1 cellular context compared by ENCODE assay signal in the genomic region with DNA sequence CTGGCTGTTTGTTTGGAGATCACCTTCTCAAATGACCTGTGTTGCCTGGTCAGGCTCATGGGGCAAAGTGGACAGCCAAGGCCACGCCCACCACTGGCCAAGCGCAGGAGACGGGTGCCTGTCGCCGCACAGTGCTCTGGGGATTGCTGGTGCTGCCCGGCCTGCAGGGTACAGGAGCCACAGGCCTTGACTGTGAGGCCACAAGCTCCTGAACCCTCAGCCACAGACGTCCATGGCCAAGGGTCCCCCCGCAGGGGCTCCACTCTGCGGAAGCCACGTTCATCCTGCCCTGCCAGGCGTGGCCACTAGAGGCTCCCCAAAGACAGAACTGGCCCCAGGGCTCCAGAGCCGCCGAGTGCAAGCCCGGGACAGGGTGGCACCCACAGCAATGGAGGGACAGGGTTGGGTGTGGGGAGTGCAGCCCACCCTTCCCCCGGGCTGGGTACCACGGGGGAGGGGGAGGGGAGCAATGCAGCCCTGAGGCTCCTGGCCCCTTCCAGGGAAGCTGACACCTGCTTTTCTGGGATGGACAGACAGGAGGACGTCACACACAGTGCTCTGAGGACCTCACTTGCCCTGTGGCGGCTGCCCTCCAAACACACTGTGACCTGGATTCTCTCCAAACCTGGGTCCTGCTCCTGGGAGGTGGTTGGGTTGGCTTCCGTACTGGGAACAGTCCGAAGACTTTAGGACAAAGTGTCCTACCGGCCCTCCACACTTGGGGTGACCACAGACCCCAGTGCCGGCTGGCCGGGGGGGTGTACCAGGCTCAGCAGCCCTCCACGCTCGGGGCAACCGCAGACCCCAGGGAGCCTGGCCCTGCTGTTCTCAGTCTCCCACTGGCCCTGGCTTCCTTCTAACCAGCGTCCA.
TF ChIP-seq lines count a peak whose summit lies in the region.

No MANE protein-coding gene starts in this region.

TF ChIP-seq in HepG2, 621 proteins besides CTCF, POLR2A, EP300 and RAD21 (continued from another document and continues in another):
- TF ChIP-seq ZSCAN31 (CRISPR knock-in tag; IDR thresholded peaks at IDR 0.05; ENCODE audit: low read depth), result no peak
- no peak for TF ChIP-seq GATAD2A (CRISPR knock-in tag; IDR thresholded peaks at IDR 0.05)
- no peak for TF ChIP-seq ZBTB21 (CRISPR knock-in tag; IDR thresholded peaks at IDR 0.05)
- TF ChIP-seq ZNF724P (CRISPR knock-in tag; IDR thresholded peaks at IDR 0.05; ENCODE audit: borderline replicate concordance), result no peak
- TF ChIP-seq, protein P1, sequence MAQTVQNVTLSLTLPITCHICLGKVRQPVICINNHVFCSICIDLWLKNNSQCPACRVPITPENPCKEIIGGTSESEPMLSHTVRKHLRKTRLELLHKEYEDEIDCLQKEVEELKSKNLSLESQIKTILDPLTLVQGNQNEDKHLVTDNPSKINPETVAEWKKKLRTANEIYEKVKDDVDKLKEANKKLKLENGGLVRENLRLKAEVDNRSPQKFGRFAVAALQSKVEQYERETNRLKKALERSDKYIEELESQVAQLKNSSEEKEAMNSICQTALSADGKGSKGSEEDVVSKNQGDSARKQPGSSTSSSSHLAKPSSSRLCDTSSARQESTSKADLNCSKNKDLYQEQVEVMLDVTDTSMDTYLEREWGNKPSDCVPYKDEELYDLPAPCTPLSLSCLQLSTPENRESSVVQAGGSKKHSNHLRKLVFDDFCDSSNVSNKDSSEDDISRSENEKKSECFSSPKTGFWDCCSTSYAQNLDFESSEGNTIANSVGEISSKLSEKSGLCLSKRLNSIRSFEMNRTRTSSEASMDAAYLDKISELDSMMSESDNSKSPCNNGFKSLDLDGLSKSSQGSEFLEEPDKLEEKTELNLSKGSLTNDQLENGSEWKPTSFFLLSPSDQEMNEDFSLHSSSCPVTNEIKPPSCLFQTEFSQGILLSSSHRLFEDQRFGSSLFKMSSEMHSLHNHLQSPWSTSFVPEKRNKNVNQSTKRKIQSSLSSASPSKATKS (CRISPR knock-in tag; IDR thresholded peaks at IDR 0.05), result no peak
- peak; percentile 77; the same call in 1 of the 2 replicates for TF ChIP-seq SMAD1 (CRISPR knock-in tag; IDR thresholded peaks at IDR 0.05; ENCODE audit: borderline replicate concordance, low read depth)
- no peak for TF ChIP-seq HNRNPK (IDR thresholded peaks at IDR 0.05; ENCODE audit: low read depth, low read length, poor library complexity, severe bottlenecking)
- peak; percentile 22; the same call in 1 of the 2 replicates for TF ChIP-seq RNF2 (conservative IDR thresholded peaks at IDR 0.05; ENCODE audit: low read depth)
- no peak for TF ChIP-seq ZNF709 (CRISPR knock-in tag; IDR thresholded peaks at IDR 0.05)
- TF ChIP-seq NCOR1 (IDR thresholded peaks at IDR 0.05; ENCODE audit: borderline replicate concordance, low read length), result 0 out of 2 replicates have a peak, but pooled peaks have one; percentile 8
- no peak for TF ChIP-seq ZFP36L2 (CRISPR knock-in tag; IDR thresholded peaks at IDR 0.05)
- peak; percentile 37; the same call in 1 of the 2 replicates for TF ChIP-seq ZNF777 (CRISPR knock-in tag; IDR thresholded peaks at IDR 0.05)
- 0 out of 4 replicates have a peak, but pooled peaks of 1 of the 2 experiments have one; percentile 14 for TF ChIP-seq KLF16 (CRISPR knock-in tag; IDR thresholded peaks at IDR 0.05)
- TF ChIP-seq TOPORS (CRISPR knock-in tag; IDR thresholded peaks at IDR 0.05), result 0 out of 2 replicates have a peak, but pooled peaks have one; percentile 43
- peak; percentile 72; the same call in 1 of the 2 replicates for TF ChIP-seq KLF9 (CRISPR knock-in tag; IDR thresholded peaks at IDR 0.05; ENCODE audit: low read depth)
- no peak for TF ChIP-seq CBX2 (IDR thresholded peaks at IDR 0.05; ENCODE audit: low read depth, low read length)
- TF ChIP-seq CBX2 (CRISPR knock-in tag; IDR thresholded peaks at IDR 0.05; ENCODE audit: low read depth), result no peak
- TF ChIP-seq ZNF292 (CRISPR knock-in tag; IDR thresholded peaks at IDR 0.05; ENCODE audit: borderline replicate concordance, low read depth), result peak; percentile 24; the same call in 1 of the 2 replicates
- TF ChIP-seq ZNF44 (CRISPR knock-in tag; IDR thresholded peaks at IDR 0.05), result no peak
- no peak for TF ChIP-seq ETV6 (CRISPR knock-in tag; conservative IDR thresholded peaks at IDR 0.05)
- peak; percentile 78 for TF ChIP-seq NRL (CRISPR knock-in tag; IDR thresholded peaks at IDR 0.05; ENCODE audit: borderline replicate concordance)
- peak; percentile 34; the same call in 1 of the 2 replicates for TF ChIP-seq ZFY (CRISPR knock-in tag; IDR thresholded peaks at IDR 0.05)
- peak; percentile 54; the same call in 1 of the 2 replicates for TF ChIP-seq ZNF501 (CRISPR knock-in tag; IDR thresholded peaks at IDR 0.05)
- TF ChIP-seq, protein P2, sequence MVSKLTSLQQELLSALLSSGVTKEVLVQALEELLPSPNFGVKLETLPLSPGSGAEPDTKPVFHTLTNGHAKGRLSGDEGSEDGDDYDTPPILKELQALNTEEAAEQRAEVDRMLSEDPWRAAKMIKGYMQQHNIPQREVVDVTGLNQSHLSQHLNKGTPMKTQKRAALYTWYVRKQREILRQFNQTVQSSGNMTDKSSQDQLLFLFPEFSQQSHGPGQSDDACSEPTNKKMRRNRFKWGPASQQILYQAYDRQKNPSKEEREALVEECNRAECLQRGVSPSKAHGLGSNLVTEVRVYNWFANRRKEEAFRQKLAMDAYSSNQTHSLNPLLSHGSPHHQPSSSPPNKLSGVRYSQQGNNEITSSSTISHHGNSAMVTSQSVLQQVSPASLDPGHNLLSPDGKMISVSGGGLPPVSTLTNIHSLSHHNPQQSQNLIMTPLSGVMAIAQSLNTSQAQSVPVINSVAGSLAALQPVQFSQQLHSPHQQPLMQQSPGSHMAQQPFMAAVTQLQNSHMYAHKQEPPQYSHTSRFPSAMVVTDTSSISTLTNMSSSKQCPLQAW (CRISPR knock-in tag; IDR thresholded peaks at IDR 0.05), result peak; percentile 88
- TF ChIP-seq AGO1 (IDR thresholded peaks at IDR 0.05; ENCODE audit: low read depth, low read length, poor library complexity, severe bottlenecking), result peak; percentile 92
- TF ChIP-seq ZNF251 (CRISPR knock-in tag; IDR thresholded peaks at IDR 0.05), result no peak
- peak; percentile 9; the same call in 1 of the 2 replicates for TF ChIP-seq ZBTB33 (CRISPR knock-in tag; IDR thresholded peaks at IDR 0.05)
- TF ChIP-seq ZNF749 (CRISPR knock-in tag; IDR thresholded peaks at IDR 0.05; ENCODE audit: borderline replicate concordance), result no peak
- TF ChIP-seq, protein P3, sequence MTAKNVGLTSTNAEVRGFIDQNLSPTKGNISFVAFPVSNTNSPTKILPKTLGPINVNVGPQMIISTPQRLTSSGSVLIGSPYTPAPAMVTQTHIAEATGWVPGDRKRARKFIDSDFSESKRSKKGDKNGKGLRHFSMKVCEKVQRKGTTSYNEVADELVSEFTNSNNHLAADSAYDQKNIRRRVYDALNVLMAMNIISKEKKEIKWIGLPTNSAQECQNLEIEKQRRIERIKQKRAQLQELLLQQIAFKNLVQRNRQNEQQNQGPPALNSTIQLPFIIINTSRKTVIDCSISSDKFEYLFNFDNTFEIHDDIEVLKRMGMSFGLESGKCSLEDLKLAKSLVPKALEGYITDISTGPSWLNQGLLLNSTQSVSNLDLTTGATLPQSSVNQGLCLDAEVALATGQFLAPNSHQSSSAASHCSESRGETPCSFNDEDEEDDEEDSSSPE (CRISPR knock-in tag; IDR thresholded peaks at IDR 0.05), result 0 out of 2 replicates have a peak, but pooled peaks have one; percentile 37
- no peak for TF ChIP-seq ZNF816 (CRISPR knock-in tag; IDR thresholded peaks at IDR 0.05; ENCODE audit: borderline replicate concordance)
- no peak for TF ChIP-seq ZNF746 (CRISPR knock-in tag; IDR thresholded peaks at IDR 0.05)
- no peak for TF ChIP-seq SATB2 (CRISPR knock-in tag; IDR thresholded peaks at IDR 0.05)
- TF ChIP-seq, protein P4, sequence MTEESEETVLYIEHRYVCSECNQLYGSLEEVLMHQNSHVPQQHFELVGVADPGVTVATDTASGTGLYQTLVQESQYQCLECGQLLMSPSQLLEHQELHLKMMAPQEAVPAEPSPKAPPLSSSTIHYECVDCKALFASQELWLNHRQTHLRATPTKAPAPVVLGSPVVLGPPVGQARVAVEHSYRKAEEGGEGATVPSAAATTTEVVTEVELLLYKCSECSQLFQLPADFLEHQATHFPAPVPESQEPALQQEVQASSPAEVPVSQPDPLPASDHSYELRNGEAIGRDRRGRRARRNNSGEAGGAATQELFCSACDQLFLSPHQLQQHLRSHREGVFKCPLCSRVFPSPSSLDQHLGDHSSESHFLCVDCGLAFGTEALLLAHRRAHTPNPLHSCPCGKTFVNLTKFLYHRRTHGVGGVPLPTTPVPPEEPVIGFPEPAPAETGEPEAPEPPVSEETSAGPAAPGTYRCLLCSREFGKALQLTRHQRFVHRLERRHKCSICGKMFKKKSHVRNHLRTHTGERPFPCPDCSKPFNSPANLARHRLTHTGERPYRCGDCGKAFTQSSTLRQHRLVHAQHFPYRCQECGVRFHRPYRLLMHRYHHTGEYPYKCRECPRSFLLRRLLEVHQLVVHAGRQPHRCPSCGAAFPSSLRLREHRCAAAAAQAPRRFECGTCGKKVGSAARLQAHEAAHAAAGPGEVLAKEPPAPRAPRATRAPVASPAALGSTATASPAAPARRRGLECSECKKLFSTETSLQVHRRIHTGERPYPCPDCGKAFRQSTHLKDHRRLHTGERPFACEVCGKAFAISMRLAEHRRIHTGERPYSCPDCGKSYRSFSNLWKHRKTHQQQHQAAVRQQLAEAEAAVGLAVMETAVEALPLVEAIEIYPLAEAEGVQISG (CRISPR knock-in tag; IDR thresholded peaks at IDR 0.05), result peak; percentile 44; the same call in 1 of the 2 replicates
- TF ChIP-seq SRY (CRISPR knock-in tag; IDR thresholded peaks at IDR 0.05), result no peak
- no peak; the same call in 1 of the 2 replicates for TF ChIP-seq SPEN (CRISPR knock-in tag; IDR thresholded peaks at IDR 0.05; ENCODE audit: low read depth)
- peak; percentile 12; the same call in 1 of the 2 replicates for TF ChIP-seq REPIN1 (CRISPR knock-in tag; IDR thresholded peaks at IDR 0.05; ENCODE audit: borderline replicate concordance, low read depth)
- peak; percentile 10; the same call in 1 of the 2 replicates for TF ChIP-seq ZFP91 (CRISPR knock-in tag; IDR thresholded peaks at IDR 0.05; ENCODE audit: borderline replicate concordance)
- TF ChIP-seq, protein P5, sequence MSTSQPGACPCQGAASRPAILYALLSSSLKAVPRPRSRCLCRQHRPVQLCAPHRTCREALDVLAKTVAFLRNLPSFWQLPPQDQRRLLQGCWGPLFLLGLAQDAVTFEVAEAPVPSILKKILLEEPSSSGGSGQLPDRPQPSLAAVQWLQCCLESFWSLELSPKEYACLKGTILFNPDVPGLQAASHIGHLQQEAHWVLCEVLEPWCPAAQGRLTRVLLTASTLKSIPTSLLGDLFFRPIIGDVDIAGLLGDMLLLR (CRISPR knock-in tag; IDR thresholded peaks at IDR 0.05), result no peak
- TF ChIP-seq SNRNP70 (IDR thresholded peaks at IDR 0.05; ENCODE audit: low read depth, low read length), result no peak
- TF ChIP-seq, protein P6, sequence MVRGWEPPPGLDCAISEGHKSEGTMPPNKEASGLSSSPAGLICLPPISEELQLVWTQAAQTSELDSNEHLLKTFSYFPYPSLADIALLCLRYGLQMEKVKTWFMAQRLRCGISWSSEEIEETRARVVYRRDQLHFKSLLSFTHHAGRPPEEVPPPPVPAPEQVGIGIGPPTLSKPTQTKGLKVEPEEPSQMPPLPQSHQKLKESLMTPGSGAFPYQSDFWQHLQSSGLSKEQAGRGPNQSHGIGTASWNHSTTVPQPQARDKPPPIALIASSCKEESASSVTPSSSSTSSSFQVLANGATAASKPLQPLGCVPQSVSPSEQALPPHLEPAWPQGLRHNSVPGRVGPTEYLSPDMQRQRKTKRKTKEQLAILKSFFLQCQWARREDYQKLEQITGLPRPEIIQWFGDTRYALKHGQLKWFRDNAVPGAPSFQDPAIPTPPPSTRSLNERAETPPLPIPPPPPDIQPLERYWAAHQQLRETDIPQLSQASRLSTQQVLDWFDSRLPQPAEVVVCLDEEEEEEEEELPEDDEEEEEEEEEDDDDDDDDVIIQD (CRISPR knock-in tag; IDR thresholded peaks at IDR 0.05; ENCODE audit: low read depth), result no peak
- no peak for TF ChIP-seq ATF6 (CRISPR knock-in tag; conservative IDR thresholded peaks at IDR 0.05)
- TF ChIP-seq KLF13 (CRISPR knock-in tag; IDR thresholded peaks at IDR 0.05), result no peak
- 0 out of 2 replicates have a peak, but pooled peaks have one; percentile 21 for TF ChIP-seq ZMYM3 (CRISPR knock-in tag; IDR thresholded peaks at IDR 0.05)
- TF ChIP-seq ZMAT3 (CRISPR knock-in tag; conservative IDR thresholded peaks at IDR 0.05), result 0 out of 2 replicates have a peak, but pooled peaks have one; percentile 44
